Comparison of ENCODE assay signal across 8 cellular contexts in the genomic region with DNA sequence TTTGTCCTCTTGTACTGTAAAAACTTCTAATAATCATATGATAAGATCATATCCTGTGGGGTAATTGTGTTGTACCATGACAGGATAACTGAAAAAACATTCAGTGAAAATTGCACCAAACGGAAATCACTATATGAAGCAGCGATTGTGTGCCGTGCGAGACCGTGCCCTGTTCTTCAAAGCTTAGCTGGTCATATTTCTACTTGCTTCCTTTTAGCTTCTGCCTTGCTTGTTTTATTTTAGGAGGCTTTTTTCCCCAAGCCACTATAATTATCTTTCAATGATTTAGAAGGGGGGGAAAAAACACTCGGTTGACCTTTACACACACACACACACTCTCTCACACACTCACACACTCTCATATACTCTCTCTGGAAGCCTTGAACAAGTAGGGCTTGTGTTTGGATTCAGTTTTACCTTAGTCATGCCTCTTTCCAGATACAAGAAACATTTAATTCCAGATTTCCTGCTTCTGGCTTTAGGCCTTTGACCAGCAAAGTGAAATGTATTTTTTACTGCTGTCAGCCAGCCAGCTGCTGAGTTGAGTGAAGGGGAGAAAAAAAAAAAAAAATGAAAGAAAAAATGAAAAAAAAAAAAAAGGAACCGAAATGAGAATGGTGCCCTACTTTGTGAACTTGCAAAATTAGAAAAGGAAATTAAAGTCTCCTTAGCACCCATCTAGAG.
DNase-seq lines count a peak whose midpoint lies in the region; ATAC-seq, FAIRE-seq and TF ChIP-seq lines count a peak whose summit lies in the region.

No MANE protein-coding gene starts in this region.

- peak; percentile 73 for FAIRE-seq in GM12892 (lab: Jason Lieb, UNC)

- no peaks in the 10 kb centered on the region for H3K9me3 Mint-ChIP-seq in memory B cell

- H3K27ac Mint-ChIP-seq in memory B cell, result peak overlapping the region; percentile 89

- peak overlapping the region; percentile 20 for H3K9ac ChIP-seq in PC-3 (ENCODE audit: low read length)

- H3K27me3 Mint-ChIP-seq in memory B cell, result no peaks in the 10 kb centered on the region

- H3K4me3 ChIP-seq in HEK293 (ENCODE audit: low read depth, low read length) (no peak overlapping the region), PC-3 (ENCODE audit: low read length) (peak overlapping the region; percentile 24), cardiac fibroblast (replicated peaks in 1 of 2; ENCODE audit: low read depth in 2 of 2, low read length in 2 of 2) (no peak overlapping the region), upper lobe of left lung (no peak overlapping the region)

- POLR2A ChIA-PET in HEK293 (lab: Yijun Ruan, JAX) (interaction anchor here (0.6 kb wide), 1 partner anchor 182 kb away, joined by 3 read pairs; no protein-coding TSS in a partner anchor), PC-3 (lab: Charles Lee; ENCODE audit: unreplicated experiment) (interaction anchor here (0.7 kb wide), 2 partner anchors 27 to 811 kb away, joined by 3 read pairs; no protein-coding TSS in a partner anchor)

- H3K27me3 ChIP-seq in PC-3 (ENCODE audit: low read length) (no peaks in the 10 kb centered on the region), upper lobe of left lung (no peaks in the 10 kb centered on the region)

- TF ChIP-seq POLR2A in GM12892 (IDR thresholded peaks at IDR 0.05; ENCODE audit: low read depth, low read length) (no peak; the same call in 1 of the 2 replicates), upper lobe of left lung (IDR thresholded peaks at IDR 0.05) (no peak)

- no peak for TF ChIP-seq CTCF in HEK293 (tag by site-specific recombination; IDR thresholded peaks at IDR 0.05)
- no peak for TF ChIP-seq CTCF in PC-3 (conservative IDR thresholded peaks at IDR 0.05; ENCODE audit: low read depth, low read length)
- TF ChIP-seq CTCF in cardiac fibroblast (IDR thresholded peaks at IDR 0.05; ENCODE audit: low read depth, low read length), result no peak
- TF ChIP-seq CTCF in upper lobe of left lung (IDR thresholded peaks at IDR 0.05), result no peak

- H3K9me2 ChIP-seq in PC-3 (replicated peaks; ENCODE audit: low read length), result 0 out of 2 replicates have a peak, but pooled peaks cover 5% of the 10 kb centered on the region

- no TSS peak for BruUV-seq in PC-3 (replicated peaks; lab: Mats Ljungman, UMichigan)

- no peak for DNase-seq in GM12892 (ENCODE audit: insufficient read length)
- DNase-seq in PC-3, result peak; percentile 69
- peak; percentile 79 to 87 for DNase-seq in cardiac fibroblast (ENCODE audit: low read depth in 2 of 2)
- DNase-seq in memory B cell (ENCODE audit: low spot score in 2 of 2), result peak in 1 of 2 donors; percentile 23
- no peak for DNase-seq in upper lobe of left lung
- DNase-seq in SHP77 treated with DMSO at 0.1 percent for 48 hours (lab: John Stamatoyannopoulos, UW), result no peak
- DNase-seq in inferior parietal cortex (ENCODE audit: extremely low spot score), result no peak

- peaks cover 22% of the 10 kb centered on the region for H3K36me3 Mint-ChIP-seq in memory B cell

- ATAC-seq in PC-3, result peak; percentile 58
- peak; percentile 33 for ATAC-seq in memory B cell (ENCODE audit: low read depth)
- ATAC-seq in upper lobe of left lung (ENCODE audit: low FRiP score in 2 of 2), result peak in 1 of 2 donors; percentile 18

- peaks cover 0 to 15% of the 10 kb centered on the region in 2 experiments for H3K36me3 ChIP-seq in HEK293 (ENCODE audit: control insufficient read depth in 2 of 2, insufficient read depth in 1 of 2, low read length in 2 of 2)
- H3K36me3 ChIP-seq in PC-3 (ENCODE audit: low read depth, low read length), result peaks cover 9% of the 10 kb centered on the region
- H3K36me3 ChIP-seq in upper lobe of left lung, result peaks cover 6 to 18% (median 10%) of the 10 kb centered on the region in 4 donors

- WGBS in upper lobe of left lung, 2 donors, result 3 to 8% methylated on average over 7 of the region's 7 CpGs

- H3K79me2 ChIP-seq in PC-3 (ENCODE audit: low read length), result no peaks in the 10 kb centered on the region

- H3K4me1 Mint-ChIP-seq in memory B cell, result peaks cover 32% of the 10 kb centered on the region

- H3K4me3 Mint-ChIP-seq in memory B cell, result peak overlapping the region; percentile 81

- H2AFZ ChIP-seq in PC-3 (ENCODE audit: low read length), result peak overlapping the region; percentile 20

- peak overlapping the region; percentile 52 for H3K4me2 ChIP-seq in PC-3 (ENCODE audit: low read length)

- peaks cover 31% of the 10 kb centered on the region for H3K4me1 ChIP-seq in HEK293 (ENCODE audit: control insufficient read depth, insufficient read depth, low read length)
- peaks cover 53% of the 10 kb centered on the region for H3K4me1 ChIP-seq in PC-3 (ENCODE audit: insufficient read depth, low read length)
- H3K4me1 ChIP-seq in upper lobe of left lung, result peaks cover 33 to 37% (median 35%) of the 10 kb centered on the region in 4 donors

- no peaks in the 10 kb centered on the region for H4K20me1 ChIP-seq in PC-3 (ENCODE audit: low read length)

- CTCF ChIA-PET in HEK293 (lab: Yijun Ruan, JAX), result interaction anchor here (0.6 to 1.3 kb wide), 2 partner anchors 44 to 349 kb away, joined by 3 read pairs; no protein-coding TSS in a partner anchor
- CTCF ChIA-PET in PC-3 (lab: Charles Lee), result interaction anchor here (0.6 to 0.8 kb wide), 4 partner anchors 11 to 248 kb away, joined by 3 to 4 read pairs (median 3); no protein-coding TSS in a partner anchor

- TF ChIP-seq EP300 in upper lobe of left lung (IDR thresholded peaks at IDR 0.05), result no peak

- H3K27ac ChIP-seq in HEK293 (ENCODE audit: extremely low read depth, low read depth, low read length) (peak overlapping the region; percentile 76), PC-3 (ENCODE audit: low read length) (peak overlapping the region; percentile 54), upper lobe of left lung (peak overlapping the region; percentile 70 to 80 (median 78))

- H3F3A ChIP-seq in PC-3 (ENCODE audit: low read length, unreplicated experiment), result peaks cover 5% of the 10 kb centered on the region

- H3K9me3 ChIP-seq in HEK293 (ENCODE audit: control insufficient read depth, insufficient read depth, low read depth, low read length) (no peaks in the 10 kb centered on the region), PC-3 (ENCODE audit: low read length) (no peaks in the 10 kb centered on the region), upper lobe of left lung (no peaks in the 10 kb centered on the region)

- intact Hi-C loops in PC-3 (cut with micrococcal nuclease), result loop anchor here (1.0 kb wide), 2 partner anchors 34 to 162 kb away; no protein-coding TSS in a partner anchor

TF ChIP-seq in HEK293, 187 proteins besides CTCF, POLR2A, EP300 and RAD21 (continues in another document):
- TF ChIP-seq ZNF184 (tag by site-specific recombination; IDR thresholded peaks at IDR 0.05) (no peak), ZSCAN30 (tag by site-specific recombination; IDR thresholded peaks at IDR 0.05) (peak; percentile 48; the same call in 1 of the 2 replicates), FEZF1 (tag by site-specific recombination; IDR thresholded peaks at IDR 0.05) (0 out of 2 replicates have a peak, but pooled peaks have one; percentile 9), PRDM1 (tag by site-specific recombination; IDR thresholded peaks at IDR 0.05) (peak; percentile 86)
- TF ChIP-seq, protein P1, sequence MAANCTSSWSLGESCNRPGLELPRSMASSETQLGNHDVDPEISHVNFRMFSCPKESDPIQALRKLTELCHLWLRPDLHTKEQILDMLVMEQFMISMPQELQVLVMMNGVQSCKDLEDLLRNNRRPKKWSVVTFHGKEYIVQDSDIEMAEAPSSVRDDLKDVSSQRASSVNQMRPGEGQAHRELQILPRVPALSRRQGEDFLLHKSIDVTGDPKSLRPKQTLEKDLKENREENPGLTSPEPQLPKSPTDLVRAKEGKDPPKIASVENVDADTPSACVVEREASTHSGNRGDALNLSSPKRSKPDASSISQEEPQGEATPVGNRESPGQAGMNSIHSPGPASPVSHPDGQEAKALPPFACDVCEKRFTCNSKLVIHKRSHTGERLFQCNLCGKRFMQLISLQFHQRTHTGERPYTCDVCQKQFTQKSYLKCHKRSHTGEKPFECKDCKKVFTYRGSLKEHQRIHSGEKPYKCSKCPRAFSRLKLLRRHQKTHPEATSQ (tag by site-specific recombination; IDR thresholded peaks at IDR 0.05), result no peak
- TF ChIP-seq, protein P2, sequence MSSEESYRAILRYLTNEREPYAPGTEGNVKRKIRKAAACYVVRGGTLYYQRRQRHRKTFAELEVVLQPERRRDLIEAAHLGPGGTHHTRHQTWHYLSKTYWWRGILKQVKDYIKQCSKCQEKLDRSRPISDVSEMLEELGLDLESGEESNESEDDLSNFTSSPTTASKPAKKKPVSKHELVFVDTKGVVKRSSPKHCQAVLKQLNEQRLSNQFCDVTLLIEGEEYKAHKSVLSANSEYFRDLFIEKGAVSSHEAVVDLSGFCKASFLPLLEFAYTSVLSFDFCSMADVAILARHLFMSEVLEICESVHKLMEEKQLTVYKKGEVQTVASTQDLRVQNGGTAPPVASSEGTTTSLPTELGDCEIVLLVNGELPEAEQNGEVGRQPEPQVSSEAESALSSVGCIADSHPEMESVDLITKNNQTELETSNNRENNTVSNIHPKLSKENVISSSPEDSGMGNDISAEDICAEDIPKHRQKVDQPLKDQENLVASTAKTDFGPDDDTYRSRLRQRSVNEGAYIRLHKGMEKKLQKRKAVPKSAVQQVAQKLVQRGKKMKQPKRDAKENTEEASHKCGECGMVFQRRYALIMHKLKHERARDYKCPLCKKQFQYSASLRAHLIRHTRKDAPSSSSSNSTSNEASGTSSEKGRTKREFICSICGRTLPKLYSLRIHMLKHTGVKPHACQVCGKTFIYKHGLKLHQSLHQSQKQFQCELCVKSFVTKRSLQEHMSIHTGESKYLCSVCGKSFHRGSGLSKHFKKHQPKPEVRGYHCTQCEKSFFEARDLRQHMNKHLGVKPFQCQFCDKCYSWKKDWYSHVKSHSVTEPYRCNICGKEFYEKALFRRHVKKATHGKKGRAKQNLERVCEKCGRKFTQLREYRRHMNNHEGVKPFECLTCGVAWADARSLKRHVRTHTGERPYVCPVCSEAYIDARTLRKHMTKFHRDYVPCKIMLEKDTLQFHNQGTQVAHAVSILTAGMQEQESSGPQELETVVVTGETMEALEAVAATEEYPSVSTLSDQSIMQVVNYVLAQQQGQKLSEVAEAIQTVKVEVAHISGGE (tag by site-specific recombination; conservative IDR thresholded peaks at IDR 0.05; ENCODE audit: low read depth), result no peak
- TF ChIP-seq, protein P3, sequence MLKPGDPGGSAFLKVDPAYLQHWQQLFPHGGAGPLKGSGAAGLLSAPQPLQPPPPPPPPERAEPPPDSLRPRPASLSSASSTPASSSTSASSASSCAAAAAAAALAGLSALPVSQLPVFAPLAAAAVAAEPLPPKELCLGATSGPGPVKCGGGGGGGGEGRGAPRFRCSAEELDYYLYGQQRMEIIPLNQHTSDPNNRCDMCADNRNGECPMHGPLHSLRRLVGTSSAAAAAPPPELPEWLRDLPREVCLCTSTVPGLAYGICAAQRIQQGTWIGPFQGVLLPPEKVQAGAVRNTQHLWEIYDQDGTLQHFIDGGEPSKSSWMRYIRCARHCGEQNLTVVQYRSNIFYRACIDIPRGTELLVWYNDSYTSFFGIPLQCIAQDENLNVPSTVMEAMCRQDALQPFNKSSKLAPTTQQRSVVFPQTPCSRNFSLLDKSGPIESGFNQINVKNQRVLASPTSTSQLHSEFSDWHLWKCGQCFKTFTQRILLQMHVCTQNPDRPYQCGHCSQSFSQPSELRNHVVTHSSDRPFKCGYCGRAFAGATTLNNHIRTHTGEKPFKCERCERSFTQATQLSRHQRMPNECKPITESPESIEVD (tag by site-specific recombination; IDR thresholded peaks at IDR 0.05), result peak; percentile 89

Comparison
In these comparisons a context has a peak if more than half of its experiments do, and no peak if none do; other contexts are left out.
1. DNase-seq: peak in PC-3 (single experiment) and cardiac fibroblast (2 of 2); none in GM12892 (single experiment), upper lobe of left lung (0 of 2), SHP77 treated with DMSO at 0.1 percent for 48 hours (single experiment) and inferior parietal cortex (single experiment).
2. Peak in every context shown above with its lines, with median percentiles within 50 percentile points of each other: H3K27ac ChIP-seq.